In genomic region chr9:38067892-38068615, GRCh38 we compare ENCODE assay signal across 8 cellular contexts. TPM values are rescaled to one million over a fixed set of nuclear protein-coding genes. Genes with fewer than 3 reads are reported as not detected.
DNase-seq lines count a peak whose midpoint lies in the region; ATAC-seq lines count a peak whose summit lies in the region.

No MANE protein-coding gene starts in this region.

- no CpG with 5 or more reads among the region's 96 CpGs for WGBS in iPS DF 6.9 (ENCODE audit: insufficient coverage, insufficient read length)

- H3K27ac ChIP-seq in BLaER1 (no peak overlapping the region), iPS DF 6.9 (ENCODE audit: low read length) (no peak overlapping the region)

- H3K27me3 ChIP-seq in BLaER1 (peaks cover 45% of the 10 kb centered on the region), iPS DF 6.9 (ENCODE audit: control insufficient read depth, insufficient read depth, low read length) (no peaks in the 10 kb centered on the region; the same call in 1 of the 2 replicates)

- H3K4me1 ChIP-seq in BLaER1: peaks cover 33% of the 10 kb centered on the region
- H3K4me1 ChIP-seq in iPS DF 6.9 (ENCODE audit: control insufficient read depth, insufficient read depth, low read length): peaks cover 10% of the 10 kb centered on the region

- H3K4me2 ChIP-seq in BLaER1: peak overlapping the region; percentile 99

- DNase-seq in activated naive CD4-positive, alpha-beta T cell treated with anti-CD3 and anti-CD28 coated beads, Interleukin-2, amount 10 ng/mL, durations not matched to agents 7 days and 5 days: no peak
- DNase-seq in iPS DF 6.9 (ENCODE audit: low read depth, low spot score) (no peak), dermis blood vessel endothelial cell (no peak), HCEC 1CT (no peak)
- peak; percentile 15 for DNase-seq in stimulated activated CD4-positive, alpha-beta T cell treated with anti-CD3 and anti-CD28 coated beads, Interleukin-4, amount 100 ng/mL, for 1 hour

- H3K4me1 Mint-ChIP-seq in activated naive CD4-positive, alpha-beta T cell treated with anti-CD3 and anti-CD28 coated beads, Interleukin-2, amount 10 ng/mL, durations not matched to agents 7 days and 5 days: peaks cover 27% of the 10 kb centered on the region

- H3K4me3 ChIP-seq in BLaER1 (peak overlapping the region; percentile 82), iPS DF 6.9 (ENCODE audit: low read length) (peak overlapping the region; percentile 81; the same call in 1 of the 2 replicates)

- no peaks in the 10 kb centered on the region for H3K9me3 ChIP-seq in BLaER1
- H3K9me3 ChIP-seq in iPS DF 6.9 (ENCODE audit: control insufficient read depth, insufficient read depth, low read length): no peaks in the 10 kb centered on the region

- H3K27me3 Mint-ChIP-seq in activated naive CD4-positive, alpha-beta T cell treated with anti-CD3 and anti-CD28 coated beads, Interleukin-2, amount 10 ng/mL, durations not matched to agents 7 days and 5 days: peaks cover 70% of the 10 kb centered on the region

- H4K20me1 ChIP-seq in BLaER1: peaks cover 55% of the 10 kb centered on the region

- H3K36me3 ChIP-seq in BLaER1 (no peaks in the 10 kb centered on the region), iPS DF 6.9 (ENCODE audit: control insufficient read depth, insufficient read depth, low read length) (no peaks in the 10 kb centered on the region)

- peak overlapping the region; percentile 58 for H3K4me3 Mint-ChIP-seq in activated naive CD4-positive, alpha-beta T cell treated with anti-CD3 and anti-CD28 coated beads, Interleukin-2, amount 10 ng/mL, durations not matched to agents 7 days and 5 days

- no peaks in the 10 kb centered on the region for H3K9me3 Mint-ChIP-seq in activated naive CD4-positive, alpha-beta T cell treated with anti-CD3 and anti-CD28 coated beads, Interleukin-2, amount 10 ng/mL, durations not matched to agents 7 days and 5 days

- H3K27ac Mint-ChIP-seq in activated naive CD4-positive, alpha-beta T cell treated with anti-CD3 and anti-CD28 coated beads, Interleukin-2, amount 10 ng/mL, durations not matched to agents 7 days and 5 days: no peak overlapping the region

- ATAC-seq in HG03135 (IDR thresholded peaks at IDR 0.05; ENCODE audit: unreplicated experiment): peak; percentile 0
- ATAC-seq in GM21423 (IDR thresholded peaks at IDR 0.05; ENCODE audit: unreplicated experiment): no peak

- CTCF ChIA-PET in activated naive CD4-positive, alpha-beta T cell treated with anti-CD3 and anti-CD28 coated beads, Interleukin-2, amount 10 ng/mL, durations not matched to agents 7 days and 5 days (lab: Charles Lee): interaction anchor here (0.8 to 1.6 kb wide), 2 partner anchors 154 kb away, joined by 4 to 7 read pairs; no protein-coding TSS in a partner anchor

- H3K9ac ChIP-seq in BLaER1: peak overlapping the region; percentile 84

- no peaks in the 10 kb centered on the region for H3K36me3 Mint-ChIP-seq in activated naive CD4-positive, alpha-beta T cell treated with anti-CD3 and anti-CD28 coated beads, Interleukin-2, amount 10 ng/mL, durations not matched to agents 7 days and 5 days

RNA-seq across cellular contexts. Expression of gene SHB, which starts 1.0 kb away (rescaled TPM):
- 32.8 and 33.4 TPM in 2 replicates for total RNA-seq in dermis blood vessel endothelial cell
